Comparison of ENCODE assay signal across 27 cellular contexts in the genomic region with DNA sequence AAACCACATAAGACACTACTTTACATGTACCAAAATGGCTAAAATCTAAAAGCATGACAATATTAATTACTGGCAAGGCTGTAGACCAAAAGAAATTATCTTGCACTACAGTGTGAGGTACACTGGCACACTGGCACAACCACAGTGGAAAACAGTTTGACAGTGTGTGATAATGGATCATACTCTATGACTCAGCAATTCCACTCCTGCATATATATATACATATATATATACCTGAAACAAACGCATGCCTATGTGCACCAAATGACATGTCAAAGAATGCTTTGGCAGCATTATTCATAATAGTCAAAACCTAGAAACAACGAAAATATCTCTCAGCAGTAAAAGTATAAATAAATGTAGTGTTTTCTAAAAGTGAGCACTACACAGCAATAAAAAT. TPM values are rescaled to one million over a fixed set of nuclear protein-coding genes. Genes with fewer than 3 reads are reported as not detected.
"Had no signal": no experiment of that assay in that cellular context is flagged by ENCODE, and none has a peak within 500 bp of the region (broad histone marks: within the 10 kb centered on the region; RNA-seq: fewer than 3 reads in every experiment).

No MANE protein-coding gene starts in this region.

- FAIRE-seq: colon, small intestine, urothelium cell line had no signal

- H3K4me2 ChIP-seq: hepatocyte, neural progenitor cell had no signal

- H2AFZ ChIP-seq: hepatocyte, neural progenitor cell had no signal

- H3K9me3 ChIP-seq: breast epithelium, transverse colon had no signal

- DNase-seq: activated CD8-positive, alpha-beta memory T cell treated with anti-CD3 and anti-CD28 coated beads, Interleukin-2, amount 50 U/mL, for 48 hours; activated gamma-delta T cell treated with Interleukin-2 at 50 U/mL for 16 hours; activated T-cell treated with anti-CD3 and anti-CD28 coated beads, Interleukin-2, amount 50 U/mL, for 48 hours; amniotic stem cell; effector memory CD4-positive, alpha-beta T cell; foreskin melanocyte; glutamatergic neuron; immature natural killer cell; naive thymus-derived CD8-positive, alpha-beta T cell; posterior cingulate gyrus; small intestine; T-cell; transverse colon had no signal

- H3K79me2 ChIP-seq: hepatocyte had no signal

- ATAC-seq: esophagus mucosa; left lobe of liver; naive thymus-derived CD8-positive, alpha-beta T cell; sciatic nerve; SK-N-SH treated with all-trans-retinoic acid at 6 μM for 48 hours; T-cell had no signal

- H3K9ac ChIP-seq: neural progenitor cell had no signal

- H3K36me3 ChIP-seq: breast epithelium, neural progenitor cell, transverse colon had no signal

- H3K4me1 ChIP-seq: breast epithelium, neural progenitor cell had no signal

- H3K4me3 ChIP-seq: breast epithelium, hepatocyte, lung, neural progenitor cell, transverse colon had no signal

- H3K27ac ChIP-seq: breast epithelium, hepatocyte, neural progenitor cell, transverse colon, VCaP had no signal

RNA-seq across cellular contexts. Expression of a gene that starts 4.5 kb away (rescaled TPM):
- total RNA-seq: dermis microvascular lymphatic vessel endothelial cell, esophagus mucosa, hepatocyte, kidney epithelial cell, left lobe of liver, mesenteric fat pad, transverse colon had no signal
